In the genomic region with DNA sequence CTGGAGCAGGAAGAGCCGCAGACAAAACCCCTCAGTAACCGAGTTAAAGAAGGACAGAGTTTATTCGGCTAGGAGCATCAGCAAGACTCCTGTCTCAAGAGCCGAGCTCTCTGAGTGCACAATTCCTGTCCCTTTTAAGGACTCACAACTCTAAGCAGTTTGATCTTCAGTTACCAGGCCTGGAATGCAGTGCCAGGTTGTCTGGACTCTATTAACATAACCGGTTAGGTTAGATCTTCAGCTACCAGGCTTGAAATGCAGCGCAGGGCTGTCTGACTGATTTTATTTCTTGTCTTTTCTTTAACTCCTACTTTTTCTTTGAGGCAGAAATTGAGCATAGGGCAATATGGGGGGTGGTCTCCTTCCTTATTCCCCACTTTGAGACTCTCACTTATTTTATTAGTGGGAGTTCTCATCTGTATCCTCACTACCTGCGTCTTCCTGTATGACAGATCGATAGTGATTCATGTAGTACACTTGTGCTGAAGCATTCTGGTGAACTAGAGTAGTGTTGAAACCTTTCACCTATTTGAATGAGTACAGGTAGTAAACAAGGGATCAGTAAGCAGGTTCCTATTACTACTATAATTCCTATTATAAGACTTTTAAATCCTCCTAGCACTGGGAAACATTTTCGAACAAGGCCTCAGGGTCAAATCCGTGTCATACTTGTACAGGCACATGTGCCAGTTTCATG, we compare ENCODE assay signal across 1 cellular context.
TF ChIP-seq lines count a peak whose summit lies in the region.

No MANE protein-coding gene starts in this region.

TF ChIP-seq in GM12878, 131 proteins besides CTCF, POLR2A, EP300 and RAD21 (continued from another document):
- TF ChIP-seq, protein P1, sequence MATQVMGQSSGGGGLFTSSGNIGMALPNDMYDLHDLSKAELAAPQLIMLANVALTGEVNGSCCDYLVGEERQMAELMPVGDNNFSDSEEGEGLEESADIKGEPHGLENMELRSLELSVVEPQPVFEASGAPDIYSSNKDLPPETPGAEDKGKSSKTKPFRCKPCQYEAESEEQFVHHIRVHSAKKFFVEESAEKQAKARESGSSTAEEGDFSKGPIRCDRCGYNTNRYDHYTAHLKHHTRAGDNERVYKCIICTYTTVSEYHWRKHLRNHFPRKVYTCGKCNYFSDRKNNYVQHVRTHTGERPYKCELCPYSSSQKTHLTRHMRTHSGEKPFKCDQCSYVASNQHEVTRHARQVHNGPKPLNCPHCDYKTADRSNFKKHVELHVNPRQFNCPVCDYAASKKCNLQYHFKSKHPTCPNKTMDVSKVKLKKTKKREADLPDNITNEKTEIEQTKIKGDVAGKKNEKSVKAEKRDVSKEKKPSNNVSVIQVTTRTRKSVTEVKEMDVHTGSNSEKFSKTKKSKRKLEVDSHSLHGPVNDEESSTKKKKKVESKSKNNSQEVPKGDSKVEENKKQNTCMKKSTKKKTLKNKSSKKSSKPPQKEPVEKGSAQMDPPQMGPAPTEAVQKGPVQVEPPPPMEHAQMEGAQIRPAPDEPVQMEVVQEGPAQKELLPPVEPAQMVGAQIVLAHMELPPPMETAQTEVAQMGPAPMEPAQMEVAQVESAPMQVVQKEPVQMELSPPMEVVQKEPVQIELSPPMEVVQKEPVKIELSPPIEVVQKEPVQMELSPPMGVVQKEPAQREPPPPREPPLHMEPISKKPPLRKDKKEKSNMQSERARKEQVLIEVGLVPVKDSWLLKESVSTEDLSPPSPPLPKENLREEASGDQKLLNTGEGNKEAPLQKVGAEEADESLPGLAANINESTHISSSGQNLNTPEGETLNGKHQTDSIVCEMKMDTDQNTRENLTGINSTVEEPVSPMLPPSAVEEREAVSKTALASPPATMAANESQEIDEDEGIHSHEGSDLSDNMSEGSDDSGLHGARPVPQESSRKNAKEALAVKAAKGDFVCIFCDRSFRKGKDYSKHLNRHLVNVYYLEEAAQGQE (IDR thresholded peaks at IDR 0.05; ENCODE audit: low read depth, low read length) = no peak
- TF ChIP-seq NFXL1 (IDR thresholded peaks at IDR 0.05; ENCODE audit: borderline replicate concordance) = no peak
- TF ChIP-seq IKZF2 (IDR thresholded peaks at IDR 0.05) = no peak
- no peak for TF ChIP-seq HDAC6 (IDR thresholded peaks at IDR 0.05; ENCODE audit: unreplicated experiment)
- TF ChIP-seq SUZ12 (IDR thresholded peaks at IDR 0.05; ENCODE audit: unreplicated experiment) = no peak
- TF ChIP-seq, protein P2, sequence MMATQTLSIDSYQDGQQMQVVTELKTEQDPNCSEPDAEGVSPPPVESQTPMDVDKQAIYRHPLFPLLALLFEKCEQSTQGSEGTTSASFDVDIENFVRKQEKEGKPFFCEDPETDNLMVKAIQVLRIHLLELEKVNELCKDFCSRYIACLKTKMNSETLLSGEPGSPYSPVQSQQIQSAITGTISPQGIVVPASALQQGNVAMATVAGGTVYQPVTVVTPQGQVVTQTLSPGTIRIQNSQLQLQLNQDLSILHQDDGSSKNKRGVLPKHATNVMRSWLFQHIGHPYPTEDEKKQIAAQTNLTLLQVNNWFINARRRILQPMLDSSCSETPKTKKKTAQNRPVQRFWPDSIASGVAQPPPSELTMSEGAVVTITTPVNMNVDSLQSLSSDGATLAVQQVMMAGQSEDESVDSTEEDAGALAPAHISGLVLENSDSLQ (IDR thresholded peaks at IDR 0.05) = no peak
- no peak for TF ChIP-seq NR2C1 (IDR thresholded peaks at IDR 0.05)
- no peak for TF ChIP-seq RB1 (IDR thresholded peaks at IDR 0.05; ENCODE audit: borderline replicate concordance)
- no peak for TF ChIP-seq FOS (IDR thresholded peaks at IDR 0.05; ENCODE audit: borderline replicate concordance, extremely low read depth, insufficient read length)
- no peak for TF ChIP-seq CHD4 (IDR thresholded peaks at IDR 0.05)
- TF ChIP-seq FOXK2 (IDR thresholded peaks at IDR 0.05) = no peak
